In the genomic region with DNA sequence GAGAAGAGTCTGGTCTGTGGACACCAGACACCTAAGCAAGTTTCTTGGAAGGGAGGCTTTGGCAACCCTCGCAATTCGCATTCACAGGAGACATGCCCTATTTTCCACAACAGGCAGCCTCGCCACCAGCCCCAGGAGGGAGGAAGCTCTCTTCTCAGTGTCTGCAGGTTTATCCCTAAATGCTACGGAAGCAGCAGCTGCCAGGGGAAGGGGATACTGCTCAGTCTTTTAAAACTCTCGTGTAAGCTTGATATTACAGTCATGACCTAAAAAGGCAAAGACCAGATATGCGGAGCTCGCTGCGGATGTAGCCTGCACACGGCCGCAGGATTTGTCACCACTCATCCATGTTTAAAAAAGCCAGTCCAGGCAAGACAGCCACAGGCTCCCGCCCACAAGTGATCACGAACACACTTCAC, we compare ENCODE assay signal across 12 cellular contexts.
DNase-seq lines count a peak whose midpoint lies in the region; ATAC-seq and TF ChIP-seq lines count a peak whose summit lies in the region.
"Had no signal": no experiment of that assay in that cellular context is flagged by ENCODE, and none has a peak within 500 bp of the region (broad histone marks: within the 10 kb centered on the region; RNA-seq: fewer than 3 reads in every experiment).

No MANE protein-coding gene starts in this region.

- TF ChIP-seq POLR2A in Peyer's patch (IDR thresholded peaks at IDR 0.05): no peak

- H3K27me3 ChIP-seq in brain microvascular endothelial cell (replicated peaks) (no peaks in the 10 kb centered on the region), stomach smooth muscle (ENCODE audit: control insufficient read depth in 1 of 2, insufficient read depth in 2 of 2, low read length in 2 of 2) (no peaks in the 10 kb centered on the region), Peyer's patch (no peaks in the 10 kb centered on the region)

- H3K9me3 ChIP-seq in stomach smooth muscle (ENCODE audit: control insufficient read depth in 2 of 2, low read length in 2 of 2) (no peaks in the 10 kb centered on the region), Peyer's patch (no peaks in the 10 kb centered on the region)

- peak overlapping the region; percentile 2 for H3K4me3 ChIP-seq in HFF-Myc (replicated peaks; ENCODE audit: low read depth, low read length)
- H3K4me3 ChIP-seq in brain microvascular endothelial cell (ENCODE audit: low read depth, low read length): no peak overlapping the region
- H3K4me3 ChIP-seq in stomach smooth muscle (ENCODE audit: low read length in 2 of 2): peak overlapping the region; percentile 59 to 62
- H3K4me3 ChIP-seq in Peyer's patch: no peak overlapping the region

- intact Hi-C loops in left colon (cut with DNase I, micrococcal nuclease): no loop called here

- peak overlapping the region; percentile 80 for H3K27ac ChIP-seq in brain microvascular endothelial cell
- peak overlapping the region; percentile 42 for H3K27ac ChIP-seq in stomach smooth muscle (ENCODE audit: low read length)
- peak overlapping the region in 1 of 4 donors; percentile 30 for H3K27ac ChIP-seq in Peyer's patch
- H3K27ac ChIP-seq: HL-60, SK-N-MC had no signal

- H3K9ac ChIP-seq in stomach smooth muscle (ENCODE audit: low read length in 2 of 2): peak overlapping the region; percentile 29 to 50

- no peak for TF ChIP-seq CTCF in HFF-Myc (IDR thresholded peaks at IDR 0.05; ENCODE audit: low read depth, low read length, missing control alignments)
- no peak for TF ChIP-seq CTCF in brain microvascular endothelial cell (IDR thresholded peaks at IDR 0.05; ENCODE audit: low read depth, low read length, missing control alignments)
- no peak for TF ChIP-seq CTCF in Peyer's patch (IDR thresholded peaks at IDR 0.05)

- peak; percentile 19 for ATAC-seq in left colon
- no peak for ATAC-seq in HG03139 (IDR thresholded peaks at IDR 0.05; ENCODE audit: unreplicated experiment)
- ATAC-seq in GM19452 (IDR thresholded peaks at IDR 0.05; ENCODE audit: unreplicated experiment): no peak
- ATAC-seq: activated T-helper 17 cell treated with anti-CD3 and anti-CD28 coated beads, Interleukin-2, amount 50 U/mL, for 72 hours had no signal

- in situ Hi-C loops in brain microvascular endothelial cell (cut with HindIII; ENCODE audit: low pct_ligation_motif_present, low sequenced_read_pairs): no loop called here

- H3K4me1 ChIP-seq in stomach smooth muscle (ENCODE audit: control insufficient read depth, insufficient read depth, low read length): peaks cover 30% of the 10 kb centered on the region
- peaks cover 0 to 18% (median 0%) of the 10 kb centered on the region in 4 donors for H3K4me1 ChIP-seq in Peyer's patch

- peaks cover 3% of the 10 kb centered on the region for H3K36me3 ChIP-seq in brain microvascular endothelial cell (replicated peaks)
- H3K36me3 ChIP-seq in stomach smooth muscle (ENCODE audit: control insufficient read depth in 2 of 2, insufficient read depth in 2 of 2, low read length in 2 of 2): no peaks in the 10 kb centered on the region
- H3K36me3 ChIP-seq in Peyer's patch: no peaks in the 10 kb centered on the region

- DNase-seq in HFF-Myc (ENCODE audit: extremely low read depth, low read depth) (no peak), brain microvascular endothelial cell (peak; percentile 57), left colon (no peak), Peyer's patch (no peak)
- DNase-seq: activated CD4-positive, alpha-beta T cell treated with anti-CD3 and anti-CD28 coated beads for 48 hours; NCI-H510A had no signal

Comparison
In these comparisons a context has a peak if more than half of its experiments do, and no peak if none do; other contexts are left out.
1. H3K4me3 ChIP-seq: peak in HFF-Myc (single experiment) and stomach smooth muscle (2 of 2); none in brain microvascular endothelial cell (single experiment) and Peyer's patch (0 of 4).